Comparison of ENCODE assay signal across 23 cellular contexts in the genomic region with DNA sequence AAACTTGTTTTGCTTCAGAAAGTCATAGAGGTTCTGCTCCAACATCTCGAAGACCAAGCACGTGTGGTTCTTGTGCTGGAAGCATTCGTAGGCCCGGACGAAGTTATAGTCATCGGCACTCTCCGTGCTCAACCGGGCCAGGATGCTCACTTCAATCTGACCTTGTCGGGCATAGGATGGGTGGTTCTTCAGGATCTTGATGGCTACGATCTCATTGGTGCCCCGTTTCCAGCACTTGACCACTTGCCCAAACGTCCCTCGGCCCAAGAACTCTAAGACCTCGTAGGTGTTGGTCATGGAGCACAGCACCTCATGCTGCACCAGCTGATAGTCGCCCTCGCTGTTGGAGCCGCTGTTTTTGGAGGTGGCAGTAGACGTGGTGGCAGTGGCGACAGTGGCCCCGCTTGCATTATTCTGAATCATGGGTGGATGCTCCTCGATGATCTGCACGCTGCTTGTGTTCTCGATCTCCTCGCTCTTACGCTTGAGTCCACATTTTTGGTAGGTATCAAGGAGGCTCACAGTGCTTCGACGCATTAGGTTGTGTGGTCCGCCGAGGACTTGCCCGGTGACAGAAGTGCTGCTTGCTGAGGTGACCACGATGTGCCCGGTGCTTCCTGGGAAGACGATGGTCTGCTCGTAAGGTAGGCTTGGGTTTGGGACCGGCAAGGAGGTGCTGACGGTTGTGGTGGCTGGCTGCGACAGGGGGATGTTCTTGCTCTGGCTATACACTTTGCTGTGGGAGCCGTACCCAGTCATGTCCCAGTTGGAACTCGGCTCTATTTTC.
"Had no signal": no experiment of that assay in that cellular context is flagged by ENCODE, and none has a peak within 500 bp of the region (broad histone marks: within the 10 kb centered on the region; RNA-seq: fewer than 3 reads in every experiment).

No MANE protein-coding gene starts in this region.

- FAIRE-seq: frontal cortex, TTC549 had no signal

- H3K27me3 ChIP-seq: body of pancreas, heart left ventricle, right atrium auricular region, suprapubic skin had no signal

- H3K27ac ChIP-seq: body of pancreas, right atrium auricular region, skin epidermis, suprapubic skin had no signal

- H3K27ac Mint-ChIP-seq: activated CD4-positive, alpha-beta memory T cell treated with anti-CD3 and anti-CD28 coated beads, Interleukin-2, amount 10 ng/mL, durations not matched to agents 7 days and 5 days; activated naive CD8-positive, alpha-beta T cell; activated T-cell treated with anti-CD3 and anti-CD28 coated beads, Interleukin-2, amount 50 U/mL, for 24 hours; dendritic cell treated with granulocyte-macrophage colony-stimulating factor and Interleukin-4, amounts not matched to agents 40 ng/mL and 50 ng/mL, for 4 days; type B pancreatic cell had no signal

- H3K9me3 ChIP-seq: body of pancreas, heart left ventricle, right atrium auricular region, suprapubic skin had no signal

- ATAC-seq: body of pancreas; heart left ventricle; left cardiac atrium; stimulated activated naive CD8-positive, alpha-beta T cell treated with anti-CD3 and anti-CD28 coated beads, Interleukin-15, Interleukin-2, amounts not matched to agents 100 U/mL and 50 U/mL, for 24 hours; WTC11 had no signal

- H3K27me3 Mint-ChIP-seq: activated CD4-positive, alpha-beta memory T cell treated with anti-CD3 and anti-CD28 coated beads, Interleukin-2, amount 10 ng/mL, durations not matched to agents 7 days and 5 days; activated naive CD8-positive, alpha-beta T cell; activated T-cell treated with anti-CD3 and anti-CD28 coated beads, Interleukin-2, amount 50 U/mL, for 24 hours; dendritic cell treated with granulocyte-macrophage colony-stimulating factor and Interleukin-4, amounts not matched to agents 40 ng/mL and 50 ng/mL, for 4 days; naive B cell; type B pancreatic cell had no signal

- H3K4me3 Mint-ChIP-seq: activated CD4-positive, alpha-beta memory T cell treated with anti-CD3 and anti-CD28 coated beads, Interleukin-2, amount 10 ng/mL, durations not matched to agents 7 days and 5 days; activated naive CD8-positive, alpha-beta T cell; activated T-cell treated with anti-CD3 and anti-CD28 coated beads, Interleukin-2, amount 50 U/mL, for 24 hours; dendritic cell treated with granulocyte-macrophage colony-stimulating factor and Interleukin-4, amounts not matched to agents 40 ng/mL and 50 ng/mL, for 4 days; type B pancreatic cell; WTC11 had no signal

- H3K4me3 ChIP-seq: body of pancreas, heart left ventricle, lung, right atrium auricular region, skin epidermis, suprapubic skin had no signal

- DNase-seq: activated CD4-positive, alpha-beta memory T cell treated with anti-CD3 and anti-CD28 coated beads, Interleukin-2, amount 10 ng/mL, durations not matched to agents 7 days and 5 days; activated CD4-positive, alpha-beta T cell treated with anti-CD3 and anti-CD28 coated beads for 4 hours; activated gamma-delta T cell; activated T-cell treated with anti-CD3 and anti-CD28 coated beads, Interleukin-2, amount 50 U/mL, for 24 hours; amygdala; body of pancreas; effector memory CD4-positive, alpha-beta T cell; heart left ventricle; left cardiac atrium; naive B cell; stimulated activated CD4-positive, alpha-beta T cell treated with anti-CD3 and anti-CD28 coated beads, Interleukin-4, amount 100 ng/mL, for 24 hours; stimulated activated naive CD8-positive, alpha-beta T cell treated with anti-CD3 and anti-CD28 coated beads, Interleukin-15, Interleukin-2, amounts not matched to agents 100 U/mL and 50 U/mL, for 24 hours; T-helper 2 cell had no signal

- H3K4me1 Mint-ChIP-seq: activated CD4-positive, alpha-beta memory T cell treated with anti-CD3 and anti-CD28 coated beads, Interleukin-2, amount 10 ng/mL, durations not matched to agents 7 days and 5 days had no signal

- H3K9me3 Mint-ChIP-seq: activated CD4-positive, alpha-beta memory T cell treated with anti-CD3 and anti-CD28 coated beads, Interleukin-2, amount 10 ng/mL, durations not matched to agents 7 days and 5 days; activated T-cell treated with anti-CD3 and anti-CD28 coated beads, Interleukin-2, amount 50 U/mL, for 24 hours; dendritic cell treated with granulocyte-macrophage colony-stimulating factor and Interleukin-4, amounts not matched to agents 40 ng/mL and 50 ng/mL, for 4 days; type B pancreatic cell; WTC11 had no signal
